In genomic region chr6:160991411-160992322, GRCh38 we compare ENCODE assay signal across 8 cellular contexts.
DNase-seq lines count a peak whose midpoint lies in the region; ATAC-seq and TF ChIP-seq lines count a peak whose summit lies in the region.

A gene with protein sequence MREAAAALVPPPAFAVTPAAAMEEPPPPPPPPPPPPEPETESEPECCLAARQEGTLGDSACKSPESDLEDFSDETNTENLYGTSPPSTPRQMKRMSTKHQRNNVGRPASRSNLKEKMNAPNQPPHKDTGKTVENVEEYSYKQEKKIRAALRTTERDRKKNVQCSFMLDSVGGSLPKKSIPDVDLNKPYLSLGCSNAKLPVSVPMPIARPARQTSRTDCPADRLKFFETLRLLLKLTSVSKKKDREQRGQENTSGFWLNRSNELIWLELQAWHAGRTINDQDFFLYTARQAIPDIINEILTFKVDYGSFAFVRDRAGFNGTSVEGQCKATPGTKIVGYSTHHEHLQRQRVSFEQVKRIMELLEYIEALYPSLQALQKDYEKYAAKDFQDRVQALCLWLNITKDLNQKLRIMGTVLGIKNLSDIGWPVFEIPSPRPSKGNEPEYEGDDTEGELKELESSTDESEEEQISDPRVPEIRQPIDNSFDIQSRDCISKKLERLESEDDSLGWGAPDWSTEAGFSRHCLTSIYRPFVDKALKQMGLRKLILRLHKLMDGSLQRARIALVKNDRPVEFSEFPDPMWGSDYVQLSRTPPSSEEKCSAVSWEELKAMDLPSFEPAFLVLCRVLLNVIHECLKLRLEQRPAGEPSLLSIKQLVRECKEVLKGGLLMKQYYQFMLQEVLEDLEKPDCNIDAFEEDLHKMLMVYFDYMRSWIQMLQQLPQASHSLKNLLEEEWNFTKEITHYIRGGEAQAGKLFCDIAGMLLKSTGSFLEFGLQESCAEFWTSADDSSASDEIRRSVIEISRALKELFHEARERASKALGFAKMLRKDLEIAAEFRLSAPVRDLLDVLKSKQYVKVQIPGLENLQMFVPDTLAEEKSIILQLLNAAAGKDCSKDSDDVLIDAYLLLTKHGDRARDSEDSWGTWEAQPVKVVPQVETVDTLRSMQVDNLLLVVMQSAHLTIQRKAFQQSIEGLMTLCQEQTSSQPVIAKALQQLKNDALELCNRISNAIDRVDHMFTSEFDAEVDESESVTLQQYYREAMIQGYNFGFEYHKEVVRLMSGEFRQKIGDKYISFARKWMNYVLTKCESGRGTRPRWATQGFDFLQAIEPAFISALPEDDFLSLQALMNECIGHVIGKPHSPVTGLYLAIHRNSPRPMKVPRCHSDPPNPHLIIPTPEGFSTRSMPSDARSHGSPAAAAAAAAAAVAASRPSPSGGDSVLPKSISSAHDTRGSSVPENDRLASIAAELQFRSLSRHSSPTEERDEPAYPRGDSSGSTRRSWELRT (N-terminal part only) (plus strand): TSS chr6:160991769. CDS start chr6:160991932, 163 bp downstream.

- H3K9ac ChIP-seq in OCI-LY3 (ENCODE audit: low read length), result peak within 1 kb of the TSS; percentile 96
- H3K9ac ChIP-seq in mucosa of rectum (ENCODE audit: low read depth in 1 of 2, low read length in 2 of 2), result peak within 1 kb of the TSS; percentile 75 to 77

- peak within 1 kb of the TSS; percentile 86 for H3K27ac ChIP-seq in OCI-LY3 (ENCODE audit: low read length)
- H3K27ac ChIP-seq in epithelial cell of prostate, result peak within 1 kb of the TSS; percentile 87
- peak within 1 kb of the TSS; percentile 86 to 92 for H3K27ac ChIP-seq in mucosa of rectum (ENCODE audit: low read depth in 2 of 2, low read length in 2 of 2)

- DNase-seq in COR-L47 (lab: John Stamatoyannopoulos, UW) (peak; percentile 39), activated T-cell treated with anti-CD3 and anti-CD28 coated beads for 24 hours (ENCODE audit: low read depth) (peak; percentile 77), epithelial cell of prostate (ENCODE audit: low read depth, low spot score) (no peak)
- DNase-seq in stimulated activated CD8-positive, alpha-beta memory T cell treated with anti-CD3 and anti-CD28 coated beads, Interleukin-4, amount 100 ng/mL, for 48 hours, result peak; percentile 86

- H3K4me1 ChIP-seq in OCI-LY3 (ENCODE audit: low read length), result peaks cover 28% of the 10 kb centered on the region
- peaks cover 2 to 7% of the 10 kb centered on the region in 2 donors for H3K4me1 ChIP-seq in mucosa of rectum (ENCODE audit: control insufficient read depth in 2 of 2, insufficient read depth in 2 of 2, low read length in 2 of 2)

- peaks cover 30% of the 10 kb centered on the region for H4K20me1 ChIP-seq in OCI-LY3 (ENCODE audit: insufficient read depth, low read length)

- H3K27me3 ChIP-seq in OCI-LY3 (ENCODE audit: low read depth, low read length) (no peaks in the 10 kb centered on the region), mucosa of rectum (ENCODE audit: control insufficient read depth in 2 of 2, insufficient read depth in 2 of 2, low read length in 2 of 2) (peaks cover 0 to 2% of the 10 kb centered on the region in 2 donors)

- H2AFZ ChIP-seq in OCI-LY3 (ENCODE audit: low read depth, low read length), result peak within 1 kb of the TSS; percentile 85

- H3K9me3 ChIP-seq in OCI-LY3 (ENCODE audit: insufficient read depth, low read length) (no peaks in the 10 kb centered on the region), mucosa of rectum (ENCODE audit: control insufficient read depth in 2 of 2, low read length in 2 of 2) (no peaks in the 10 kb centered on the region)

- no peak for TF ChIP-seq CTCF in OCI-LY3 (IDR thresholded peaks at IDR 0.05; ENCODE audit: low read depth, low read length)

- peaks cover under 1% of the 10 kb centered on the region for H3K36me3 ChIP-seq in OCI-LY3 (replicated peaks; ENCODE audit: low read depth, low read length)
- no peaks in the 10 kb centered on the region for H3K36me3 ChIP-seq in mucosa of rectum (ENCODE audit: control insufficient read depth in 2 of 2, insufficient read depth in 2 of 2, low read length in 2 of 2)

- H3K79me2 ChIP-seq in OCI-LY3 (ENCODE audit: low read length), result peaks cover 50% of the 10 kb centered on the region

- peak within 1 kb of the TSS; percentile 76 for H3K4me2 ChIP-seq in OCI-LY3 (ENCODE audit: low read length)

- H3K4me3 ChIP-seq in OCI-LY3 (ENCODE audit: low read length), result peak within 1 kb of the TSS; percentile 97
- peak within 1 kb of the TSS; percentile 87 for H3K4me3 ChIP-seq in mucosa of rectum (ENCODE audit: low read length in 2 of 2)

- ATAC-seq in GM19452 (IDR thresholded peaks at IDR 0.05; ENCODE audit: unreplicated experiment) (peak; percentile 67), HG03571 (IDR thresholded peaks at IDR 0.05; ENCODE audit: unreplicated experiment) (peak; percentile 65)
